ENCODE assay signal across 31 cellular contexts in genomic region chrX:150414228-150414627, GRCh38.
"Had no signal": no experiment of that assay in that cellular context is flagged by ENCODE, and none has a peak within 500 bp of the region (broad histone marks: within the 10 kb centered on the region; RNA-seq: fewer than 3 reads in every experiment).

No MANE protein-coding gene starts in this region.

- H3K4me3 Mint-ChIP-seq: naive thymus-derived CD4-positive, alpha-beta T cell; nephron; stimulated activated naive CD8-positive, alpha-beta T cell treated with anti-CD3 and anti-CD28 coated beads, Interleukin-15, amount 100 ng/mL, for 72 hours had no signal

- H3K4me3 ChIP-seq: coronary artery, esophagus squamous epithelium, heart right ventricle, left lung, ovary, psoas muscle, skin epidermis, spleen, suprapubic skin, transverse colon, upper lobe of right lung, uterus had no signal

- DNase-seq: dermis blood vessel endothelial cell; effector memory CD4-positive, alpha-beta T cell; erythroblast; esophagus squamous epithelium; foreskin melanocyte; glutamatergic neuron; heart right ventricle; hippocampal formation; left cardiac atrium; left lung; mesenchymal stem cell; midbrain; naive thymus-derived CD4-positive, alpha-beta T cell; nucleus accumbens; ovary; posterior cingulate gyrus; psoas muscle; right cardiac atrium; spleen; stimulated activated CD4-positive, alpha-beta T cell treated with anti-CD3 and anti-CD28 coated beads, Interleukin-2, amount 100 ng/mL, for 48 hours; stimulated activated naive CD4-positive, alpha-beta T cell; stimulated activated naive CD8-positive, alpha-beta T cell treated with anti-CD3 and anti-CD28 coated beads, Interleukin-15, amount 100 ng/mL, for 72 hours; transverse colon; upper lobe of right lung; uterus had no signal

- ATAC-seq: heart right ventricle; left cardiac atrium; left lung; naive thymus-derived CD4-positive, alpha-beta T cell; psoas muscle; right cardiac atrium; stimulated activated naive CD8-positive, alpha-beta T cell treated with anti-CD3 and anti-CD28 coated beads, Interleukin-15, amount 100 ng/mL, for 72 hours; upper lobe of right lung had no signal

- H3K9me3 Mint-ChIP-seq: stimulated activated naive CD8-positive, alpha-beta T cell treated with anti-CD3 and anti-CD28 coated beads, Interleukin-15, amount 100 ng/mL, for 72 hours had no signal

- H3K27ac ChIP-seq: coronary artery, esophagus squamous epithelium, heart right ventricle, left lung, ovary, psoas muscle, skin epidermis, spleen, suprapubic skin, transverse colon, upper lobe of right lung, uterus had no signal

- FAIRE-seq: endometrium, islet of Langerhans had no signal

- H3K36me3 ChIP-seq: esophagus squamous epithelium, heart right ventricle, left lung, ovary, spleen, suprapubic skin, transverse colon, upper lobe of right lung, uterus had no signal

- H3K4me1 Mint-ChIP-seq: stimulated activated naive CD8-positive, alpha-beta T cell treated with anti-CD3 and anti-CD28 coated beads, Interleukin-15, amount 100 ng/mL, for 72 hours had no signal

- H3K4me1 ChIP-seq: esophagus squamous epithelium, left lung, suprapubic skin, transverse colon, upper lobe of right lung, uterus had no signal

- H3K27ac Mint-ChIP-seq: naive thymus-derived CD4-positive, alpha-beta T cell; nephron; stimulated activated naive CD8-positive, alpha-beta T cell treated with anti-CD3 and anti-CD28 coated beads, Interleukin-15, amount 100 ng/mL, for 72 hours had no signal

- H3K9me3 ChIP-seq: esophagus squamous epithelium, heart right ventricle, left lung, ovary, psoas muscle, spleen, suprapubic skin, transverse colon, upper lobe of right lung, uterus had no signal

- H3K27me3 ChIP-seq: esophagus squamous epithelium, heart right ventricle, left lung, ovary, spleen, suprapubic skin, transverse colon, upper lobe of right lung, uterus had no signal
